28 cellular contexts compared by ENCODE assay signal in the genomic region with DNA sequence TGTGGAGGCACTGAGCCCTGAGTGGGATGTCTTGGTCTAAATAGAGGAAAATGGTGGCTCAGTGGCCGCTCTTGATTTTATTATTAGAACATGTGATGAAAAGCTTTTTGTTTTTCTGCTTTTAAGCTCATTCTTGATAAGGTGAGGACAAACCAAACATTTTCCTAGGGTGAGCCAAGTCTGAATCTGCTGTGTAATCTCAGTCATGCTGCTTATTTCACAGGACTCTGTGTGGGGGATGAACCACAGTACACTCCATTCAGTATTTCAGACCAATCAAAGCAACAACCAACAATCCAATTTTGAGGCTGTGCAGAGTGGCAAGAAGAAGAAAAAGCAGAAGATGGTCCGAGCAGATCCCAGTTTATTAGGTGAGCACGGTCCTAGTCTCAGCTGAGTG.
"Had no signal": no experiment of that assay in that cellular context is flagged by ENCODE, and none has a peak within 500 bp of the region (broad histone marks: within the 10 kb centered on the region; RNA-seq: fewer than 3 reads in every experiment).

No MANE protein-coding gene starts in this region.

- H3K4me3 Mint-ChIP-seq: activated naive CD8-positive, alpha-beta T cell treated with anti-CD3 and anti-CD28 coated beads for 36 hours; activated T-cell treated with anti-CD3 and anti-CD28 coated beads, Interleukin-2, amount 50 U/mL, for 4 hours; mesothelial cell of epicardium; naive B cell; nephron progenitor cell; stimulated activated naive B cell treated with anti-CD40 and anti-IgM and Interleukin-4, amounts not matched to agents 10 μg/mL and 1 μg/mL and 100 μg/mL, for 72 hours; T-helper 1 cell treated with Interleukin-12 subunit alpha and Interleukin-12 subunit beta and Interleukin-4 antibody, amounts not matched to agents 30 μg/mL and 1 μg/mL, for 36 hours; WTC11 had no signal

- H3K9me3 Mint-ChIP-seq: activated naive CD8-positive, alpha-beta T cell treated with anti-CD3 and anti-CD28 coated beads for 36 hours; activated T-cell treated with anti-CD3 and anti-CD28 coated beads, Interleukin-2, amount 50 U/mL, for 4 hours; mesothelial cell of epicardium; naive B cell; nephron progenitor cell; stimulated activated naive B cell treated with anti-CD40 and anti-IgM and Interleukin-4, amounts not matched to agents 10 μg/mL and 1 μg/mL and 100 μg/mL, for 72 hours; T-helper 1 cell treated with Interleukin-12 subunit alpha and Interleukin-12 subunit beta and Interleukin-4 antibody, amounts not matched to agents 30 μg/mL and 1 μg/mL, for 36 hours; WTC11 had no signal

- H3K27me3 Mint-ChIP-seq: activated naive CD8-positive, alpha-beta T cell treated with anti-CD3 and anti-CD28 coated beads for 36 hours; naive B cell; progenitor cell of endocrine pancreas; stimulated activated naive B cell treated with anti-CD40 and anti-IgM and Interleukin-4, amounts not matched to agents 10 μg/mL and 1 μg/mL and 100 μg/mL, for 72 hours had no signal

- ATAC-seq: activated T-cell treated with anti-CD3 and anti-CD28 coated beads, Interleukin-2, amount 50 U/mL, for 4 hours; esophagus mucosa; left cardiac atrium; stimulated activated naive B cell treated with anti-CD40 and anti-IgM and Interleukin-4, amounts not matched to agents 10 μg/mL and 1 μg/mL and 100 μg/mL, for 72 hours; WTC11 had no signal

- H3K4me1 Mint-ChIP-seq: nephron progenitor cell, WTC11 had no signal

- H3K27ac Mint-ChIP-seq: mesothelial cell of epicardium; progenitor cell of endocrine pancreas; stimulated activated naive B cell treated with anti-CD40 and anti-IgM and Interleukin-4, amounts not matched to agents 10 μg/mL and 1 μg/mL and 100 μg/mL, for 72 hours; T-helper 1 cell treated with Interleukin-12 subunit alpha and Interleukin-12 subunit beta and Interleukin-4 antibody, amounts not matched to agents 30 μg/mL and 1 μg/mL, for 36 hours; WTC11 had no signal

- DNase-seq: activated CD4-positive, alpha-beta T cell treated with anti-CD3 and anti-CD28 coated beads for 1 hour; activated CD4-positive, alpha-beta T cell treated with anti-CD3 and anti-CD28 coated beads, Interleukin-2, amount 50 U/mL, for 1 hour; activated CD8-positive, alpha-beta memory T cell treated with anti-CD3 and anti-CD28 coated beads, Interleukin-2, amount 50 U/mL, for 48 hours; activated naive CD4-positive, alpha-beta T cell; activated naive CD8-positive, alpha-beta T cell treated with anti-CD3 and anti-CD28 coated beads for 36 hours; activated T-cell treated with anti-CD3 and anti-CD28 coated beads, Interleukin-2, amount 50 U/mL, for 4 hours; adrenal gland; brain microvascular endothelial cell; caudate nucleus; foreskin fibroblast; head of caudate nucleus; hippocampal formation; left cardiac atrium; naive B cell; nephron progenitor cell; ovary; SK-N-SH; stimulated activated CD4-positive, alpha-beta T cell treated with anti-CD3 and anti-CD28 coated beads, Interleukin-1b, Interleukin-23, amount 100 ng/mL, for 48 hours; stimulated activated CD4-positive, alpha-beta T cell treated with anti-CD3 and anti-CD28 coated beads, Interleukin-4, amount 100 ng/mL, for 4 hours; stimulated activated CD8-positive, alpha-beta memory T cell treated with anti-CD3 and anti-CD28 coated beads, Interleukin-4, amount 100 ng/mL, for 48 hours; stimulated activated naive B cell treated with anti-CD40 and anti-IgM and Interleukin-4, amounts not matched to agents 10 μg/mL and 1 μg/mL and 100 μg/mL, for 72 hours; stomach; SW 1271 had no signal
